ENCODE assay signal across 7 cellular contexts in genomic region chrX:118348186-118348810, GRCh38. TPM values are rescaled to one million over a fixed set of nuclear protein-coding genes. Genes with fewer than 3 reads are reported as not detected.
DNase-seq lines count a peak whose midpoint lies in the region; ATAC-seq, FAIRE-seq and TF ChIP-seq lines count a peak whose summit lies in the region.

No MANE protein-coding gene starts in this region.

- peak overlapping the region; percentile 98 for H3K4me2 ChIP-seq in PC-9

- H3F3A ChIP-seq in PC-9 (ENCODE audit: insufficient read depth, low read depth) = peaks cover 28% of the 10 kb centered on the region; the same call in 1 of the 2 replicates

- H4K20me1 ChIP-seq in PC-9 (ENCODE audit: insufficient read depth) = peaks cover 10% of the 10 kb centered on the region

- no peak overlapping the region for H2AFZ ChIP-seq in PC-9

- peak overlapping the region; percentile 95 for H3K4me3 Mint-ChIP-seq in endothelial cell (ENCODE audit: unreplicated experiment)

- CTCF ChIA-PET in PC-9 (lab: Charles Lee) = no interaction called here

- peak; percentile 89 for FAIRE-seq in GM12892 (lab: Jason Lieb, UNC)

- H3K27ac ChIP-seq in PC-9 (peak overlapping the region; percentile 80), psoas muscle (no peak overlapping the region)

- DNase-seq in GM12892 (ENCODE audit: insufficient read length) = no peak
- no peak for DNase-seq in PC-9
- DNase-seq in endothelial cell (ENCODE audit: low spot score) = no peak
- no peak for DNase-seq in psoas muscle
- DNase-seq in anterior cingulate cortex (lab: John Stamatoyannopoulos, UW) = no peak
- no peak for DNase-seq in left lobe of liver (ENCODE audit: low spot score)

- H3K36me3 ChIP-seq in PC-9 (ENCODE audit: low read depth) (no peaks in the 10 kb centered on the region), psoas muscle (ENCODE audit: insufficient read depth in 1 of 2, low read depth in 1 of 2) (no peaks in the 10 kb centered on the region)

- H3K4me3 ChIP-seq in PC-9 (peak overlapping the region; percentile 71), psoas muscle (peak overlapping the region; percentile 74)

- no peaks in the 10 kb centered on the region for H3K9me3 Mint-ChIP-seq in endothelial cell (ENCODE audit: unreplicated experiment)

- BruUV-seq in PC-9 (replicated peaks; lab: Mats Ljungman, UMichigan) = no TSS peak

- H3K79me2 ChIP-seq in PC-9 (ENCODE audit: low read depth) = peaks cover 67% of the 10 kb centered on the region

- no peak overlapping the region for H3K27ac Mint-ChIP-seq in endothelial cell (ENCODE audit: unreplicated experiment)

- peaks cover 16% of the 10 kb centered on the region for H3K4me1 Mint-ChIP-seq in endothelial cell (ENCODE audit: unreplicated experiment)

- no peaks in the 10 kb centered on the region for H3K36me3 Mint-ChIP-seq in endothelial cell (ENCODE audit: low read depth, unreplicated experiment)

- no peaks in the 10 kb centered on the region for H3K9me2 ChIP-seq in PC-9 (ENCODE audit: insufficient read depth)

- no peaks in the 10 kb centered on the region for H3K27me3 ChIP-seq in PC-9 (ENCODE audit: insufficient read depth, low read depth)
- no peaks in the 10 kb centered on the region for H3K27me3 ChIP-seq in psoas muscle (ENCODE audit: insufficient read depth in 3 of 3, low read length in 2 of 3)

- H3K9me3 ChIP-seq in PC-9 (ENCODE audit: insufficient read depth, low read depth) = no peaks in the 10 kb centered on the region
- H3K9me3 ChIP-seq in psoas muscle = no peaks in the 10 kb centered on the region

- intact Hi-C loops in PC-9 (cut with micrococcal nuclease; ENCODE audit: unreplicated experiment) (loop anchor here (1.0 to 5.0 kb wide), 2 partner anchors 71 to 379 kb away; partner anchors contain the start of gene IL13RA1), psoas muscle (cut with DNase I) (loop anchor here in 1 of 2 donors (5.0 kb wide), 1 partner anchor 379 kb away; the partner anchor contains the start of gene IL13RA1)

- peaks cover 37% of the 10 kb centered on the region for H3K4me1 ChIP-seq in PC-9 (replicated peaks; ENCODE audit: insufficient read depth)
- peaks cover 5% of the 10 kb centered on the region for H3K4me1 ChIP-seq in psoas muscle

- no peak for TF ChIP-seq POLR2A in GM12892 (IDR thresholded peaks at IDR 0.05; ENCODE audit: low read depth, low read length)

- TF ChIP-seq CTCF in PC-9 (conservative IDR thresholded peaks at IDR 0.05) (no peak), endothelial cell (IDR thresholded peaks at IDR 0.05; ENCODE audit: unreplicated experiment) (no peak), psoas muscle (IDR thresholded peaks at IDR 0.05) (no peak)

- POLR2A ChIA-PET in PC-9 (lab: Charles Lee; ENCODE audit: unreplicated experiment) = interaction anchor here (0.6 kb wide), 1 partner anchor 13 kb away, joined by 7 read pairs; no protein-coding TSS in a partner anchor

- ATAC-seq in psoas muscle (no peak), GM21515 (IDR thresholded peaks at IDR 0.05; ENCODE audit: unreplicated experiment) (no peak), left lobe of liver (no peak)

- H3K27me3 Mint-ChIP-seq in endothelial cell (ENCODE audit: unreplicated experiment) = peaks cover 3% of the 10 kb centered on the region

- 39 to 57% (median 40%) methylated on average over 2 of the region's 2 CpGs for WGBS in psoas muscle, 3 donors

RNA-seq across cellular contexts. Expression of gene WDR44, which starts 2.4 kb away (rescaled TPM):
- 9.1 TPM for polyA plus RNA-seq in GM12892 (2012; ENCODE audit: missing spikeins)
- total RNA-seq in PC-9 (2021) (24.4 and 30.9 TPM in 2 replicates), endothelial cell (ENCODE audit: unreplicated experiment) (14.7 TPM), psoas muscle (10 to 100 TPM in 3 of 4 donors, 1 to 10 TPM in 1; 8.1 to 13.1 (median 12.1) TPM), left lobe of liver (5.6 TPM)
- 1 to 10 TPM; 4.4 to 9.6 (median 5.1) TPM for polyA plus RNA-seq in psoas muscle
